ENCODE assay signal across 16 cellular contexts in genomic region chr1:202938287-202938925, GRCh38.
"Had no signal": no experiment of that assay in that cellular context is flagged by ENCODE, and none has a peak within 500 bp of the region (broad histone marks: within the 10 kb centered on the region; RNA-seq: fewer than 3 reads in every experiment).

No MANE protein-coding gene starts in this region.

- H3K4me1 Mint-ChIP-seq: brain; immature natural killer cell; naive thymus-derived CD4-positive, alpha-beta T cell had no signal

- H3K27me3 Mint-ChIP-seq: activated naive CD4-positive, alpha-beta T cell treated with anti-CD3 and anti-CD28 coated beads, Interleukin-2, amount 50 U/mL, for 24 hours; brain; dendritic cell treated with granulocyte-macrophage colony-stimulating factor and Interleukin-4, amounts not matched to agents 40 ng/mL and 50 ng/mL, for 4 days had no signal

- H3K27ac Mint-ChIP-seq: brain; dendritic cell treated with granulocyte-macrophage colony-stimulating factor and Interleukin-4, amounts not matched to agents 40 ng/mL and 50 ng/mL, for 4 days; effector memory CD8-positive, alpha-beta T cell; immature natural killer cell; naive thymus-derived CD4-positive, alpha-beta T cell; type B pancreatic cell had no signal

- H3K4me3 ChIP-seq: lower lobe of right lung had no signal

- DNase-seq: activated CD4-positive, alpha-beta T cell treated with anti-CD3 and anti-CD28 coated beads, Interleukin-2, amount 50 U/mL, for 1 hour; activated CD4-positive, CD25-positive, alpha-beta regulatory T cell; activated T-cell treated with anti-CD3 and anti-CD28 coated beads, Interleukin-2, amount 50 U/mL, for 1 hour; amygdala; effector memory CD8-positive, alpha-beta T cell; immature natural killer cell; left cardiac atrium; lower lobe of right lung; naive thymus-derived CD4-positive, alpha-beta T cell; stimulated activated CD4-positive, alpha-beta T cell treated with anti-CD3 and anti-CD28 coated beads, Interleukin-2, amount 100 ng/mL, for 48 hours; stimulated activated naive CD4-positive, alpha-beta T cell treated with Interleukin-2 at 50 U/mL for 16 hours; T1000 had no signal

- H3K4me3 Mint-ChIP-seq: activated naive CD4-positive, alpha-beta T cell treated with anti-CD3 and anti-CD28 coated beads, Interleukin-2, amount 50 U/mL, for 24 hours; brain; dendritic cell treated with granulocyte-macrophage colony-stimulating factor and Interleukin-4, amounts not matched to agents 40 ng/mL and 50 ng/mL, for 4 days; effector memory CD8-positive, alpha-beta T cell; immature natural killer cell; naive thymus-derived CD4-positive, alpha-beta T cell; type B pancreatic cell had no signal

- H3K9me3 Mint-ChIP-seq: activated naive CD4-positive, alpha-beta T cell treated with anti-CD3 and anti-CD28 coated beads, Interleukin-2, amount 50 U/mL, for 24 hours; dendritic cell treated with granulocyte-macrophage colony-stimulating factor and Interleukin-4, amounts not matched to agents 40 ng/mL and 50 ng/mL, for 4 days; effector memory CD8-positive, alpha-beta T cell; immature natural killer cell; type B pancreatic cell had no signal

- ATAC-seq: effector memory CD8-positive, alpha-beta T cell; left cardiac atrium; lower lobe of right lung; naive thymus-derived CD4-positive, alpha-beta T cell had no signal
